ENCODE assay signal across 13 cellular contexts in the genomic region with DNA sequence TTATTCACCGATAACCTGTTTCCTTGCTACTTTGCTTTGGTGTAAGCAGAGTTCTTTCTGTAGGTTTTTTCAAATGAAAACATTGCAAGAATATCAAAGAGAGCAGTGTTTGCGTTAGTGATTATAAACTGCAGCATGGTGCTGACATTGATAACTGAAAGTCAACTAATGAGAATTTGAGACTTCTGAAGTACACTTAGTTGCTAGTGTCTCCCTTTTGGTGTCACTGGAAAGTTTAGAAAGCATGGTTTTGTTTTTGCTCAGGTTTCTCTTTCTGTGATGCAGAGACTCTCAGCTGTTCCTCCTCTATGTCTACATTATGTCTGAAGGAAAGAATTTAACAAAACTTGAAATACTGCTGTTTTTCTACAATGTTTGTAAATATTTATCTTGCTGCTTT.
DNase-seq lines count a peak whose midpoint lies in the region; ATAC-seq, FAIRE-seq and TF ChIP-seq lines count a peak whose summit lies in the region.
"Had no signal": no experiment of that assay in that cellular context is flagged by ENCODE, and none has a peak within 500 bp of the region (broad histone marks: within the 10 kb centered on the region; RNA-seq: fewer than 3 reads in every experiment).

No MANE protein-coding gene starts in this region.

- TF ChIP-seq POLR2A in uterus (IDR thresholded peaks at IDR 0.05) (no peak), erythroblast (IDR thresholded peaks at IDR 0.05; ENCODE audit: low read length) (no peak)

- H3K4me1 ChIP-seq in uterus, result peaks cover 11 to 14% of the 10 kb centered on the region in 2 donors
- H3K4me1 ChIP-seq: SJCRH30 had no signal

- CTCF ChIA-PET in activated CD8-positive, alpha-beta memory T cell treated with anti-CD3 and anti-CD28 coated beads, Interleukin-2, amount 10 ng/mL, durations not matched to agents 7 days and 5 days (lab: Charles Lee), result interaction anchor here (1.5 kb wide), 1 partner anchor 113 kb away, joined by 5 read pairs; no protein-coding TSS in a partner anchor

- H3K9me3 Mint-ChIP-seq in activated CD8-positive, alpha-beta memory T cell treated with anti-CD3 and anti-CD28 coated beads, Interleukin-2, amount 10 ng/mL, durations not matched to agents 7 days and 5 days (ENCODE audit: low read depth), result no peaks in the 10 kb centered on the region
- H3K9me3 Mint-ChIP-seq in nephron, result no peaks in the 10 kb centered on the region
- H3K9me3 Mint-ChIP-seq: natural killer cell treated with Interleukin-12 subunit alpha and Interleukin-12 subunit beta and Interleukin-15 and Interleukin-18, amount 100 ng/mL, for 72 hours had no signal

- peaks cover 76% of the 10 kb centered on the region for H3K4me1 Mint-ChIP-seq in activated CD8-positive, alpha-beta memory T cell treated with anti-CD3 and anti-CD28 coated beads, Interleukin-2, amount 10 ng/mL, durations not matched to agents 7 days and 5 days
- peaks cover 60% of the 10 kb centered on the region for H3K4me1 Mint-ChIP-seq in nephron

- H3K27ac Mint-ChIP-seq in activated CD8-positive, alpha-beta memory T cell treated with anti-CD3 and anti-CD28 coated beads, Interleukin-2, amount 10 ng/mL, durations not matched to agents 7 days and 5 days, result peak overlapping the region; percentile 74
- peak overlapping the region in 2 of 3 experiments; percentile 0 to 5 for H3K27ac Mint-ChIP-seq in nephron

- H3K9me3 ChIP-seq in uterus, result no peaks in the 10 kb centered on the region
- H3K9me3 ChIP-seq: SJCRH30 had no signal

- no peaks in the 10 kb centered on the region for H3K36me3 ChIP-seq in uterus

- peaks cover 65% of the 10 kb centered on the region for H3K36me3 Mint-ChIP-seq in activated CD8-positive, alpha-beta memory T cell treated with anti-CD3 and anti-CD28 coated beads, Interleukin-2, amount 10 ng/mL, durations not matched to agents 7 days and 5 days
- peaks cover 75% of the 10 kb centered on the region for H3K36me3 Mint-ChIP-seq in nephron (ENCODE audit: low read depth)

- H3K27me3 Mint-ChIP-seq in activated CD8-positive, alpha-beta memory T cell treated with anti-CD3 and anti-CD28 coated beads, Interleukin-2, amount 10 ng/mL, durations not matched to agents 7 days and 5 days, result no peaks in the 10 kb centered on the region
- H3K27me3 Mint-ChIP-seq in nephron (ENCODE audit: low read depth), result no peaks in the 10 kb centered on the region
- H3K27me3 Mint-ChIP-seq: natural killer cell treated with Interleukin-12 subunit alpha and Interleukin-12 subunit beta and Interleukin-15 and Interleukin-18, amount 100 ng/mL, for 72 hours had no signal

- H3K4me3 ChIP-seq in uterus, result no peak overlapping the region
- H3K4me3 ChIP-seq: SJCRH30 had no signal

- no peak for FAIRE-seq in D721Med (lab: Jason Lieb, UNC)
- FAIRE-seq: G401.6 had no signal

- H3K27ac ChIP-seq in uterus, result no peak overlapping the region
- H3K27ac ChIP-seq: SJCRH30 had no signal

- intact Hi-C loops in uterus (cut with DNase I; ENCODE audit: low total_unique reads), result no loop called here

- DNase-seq in activated CD8-positive, alpha-beta memory T cell treated with anti-CD3 and anti-CD28 coated beads, Interleukin-2, amount 10 ng/mL, durations not matched to agents 7 days and 5 days, result no peak
- no peak for DNase-seq in activated CD8-positive, alpha-beta memory T cell treated with anti-CD3 and anti-CD28 coated beads, Interleukin-2, amount 50 U/mL, for 48 hours
- no peak for DNase-seq in uterus
- DNase-seq in D721Med (ENCODE audit: insufficient read length, low spot score), result no peak
- DNase-seq in erythroblast (lab: John Stamatoyannopoulos, UW), result no peak
- DNase-seq: NCI-H1694 treated with DMSO at 0.1 percent for 48 hours; SJCRH30; stimulated activated CD4-positive, alpha-beta T cell treated with anti-CD3 and anti-CD28 coated beads, Interleukin-4, amount 100 ng/mL, for 24 hours had no signal

- ATAC-seq in activated CD8-positive, alpha-beta memory T cell treated with anti-CD3 and anti-CD28 coated beads, Interleukin-2, amount 10 ng/mL, durations not matched to agents 7 days and 5 days, result peak; percentile 43
- ATAC-seq in GM21723 (IDR thresholded peaks at IDR 0.05; ENCODE audit: unreplicated experiment) (peak; percentile 59), HG03520 (IDR thresholded peaks at IDR 0.05; ENCODE audit: unreplicated experiment) (peak; percentile 65)

- TF ChIP-seq CTCF in nephron (IDR thresholded peaks at IDR 0.05; ENCODE audit: unreplicated experiment in 3 of 3) (no peak), uterus (IDR thresholded peaks at IDR 0.05) (no peak), D721Med (IDR thresholded peaks at IDR 0.05; ENCODE audit: insufficient read depth, missing control alignments) (no peak)

- no peak overlapping the region for H3K4me3 Mint-ChIP-seq in activated CD8-positive, alpha-beta memory T cell treated with anti-CD3 and anti-CD28 coated beads, Interleukin-2, amount 10 ng/mL, durations not matched to agents 7 days and 5 days
- H3K4me3 Mint-ChIP-seq in nephron, result no peak overlapping the region
- H3K4me3 Mint-ChIP-seq: natural killer cell treated with Interleukin-12 subunit alpha and Interleukin-12 subunit beta and Interleukin-15 and Interleukin-18, amount 100 ng/mL, for 72 hours had no signal

- no peaks in the 10 kb centered on the region for H3K27me3 ChIP-seq in uterus
- H3K27me3 ChIP-seq: SJCRH30 had no signal
